ENCODE assay signal across 8 cellular contexts in the genomic region with DNA sequence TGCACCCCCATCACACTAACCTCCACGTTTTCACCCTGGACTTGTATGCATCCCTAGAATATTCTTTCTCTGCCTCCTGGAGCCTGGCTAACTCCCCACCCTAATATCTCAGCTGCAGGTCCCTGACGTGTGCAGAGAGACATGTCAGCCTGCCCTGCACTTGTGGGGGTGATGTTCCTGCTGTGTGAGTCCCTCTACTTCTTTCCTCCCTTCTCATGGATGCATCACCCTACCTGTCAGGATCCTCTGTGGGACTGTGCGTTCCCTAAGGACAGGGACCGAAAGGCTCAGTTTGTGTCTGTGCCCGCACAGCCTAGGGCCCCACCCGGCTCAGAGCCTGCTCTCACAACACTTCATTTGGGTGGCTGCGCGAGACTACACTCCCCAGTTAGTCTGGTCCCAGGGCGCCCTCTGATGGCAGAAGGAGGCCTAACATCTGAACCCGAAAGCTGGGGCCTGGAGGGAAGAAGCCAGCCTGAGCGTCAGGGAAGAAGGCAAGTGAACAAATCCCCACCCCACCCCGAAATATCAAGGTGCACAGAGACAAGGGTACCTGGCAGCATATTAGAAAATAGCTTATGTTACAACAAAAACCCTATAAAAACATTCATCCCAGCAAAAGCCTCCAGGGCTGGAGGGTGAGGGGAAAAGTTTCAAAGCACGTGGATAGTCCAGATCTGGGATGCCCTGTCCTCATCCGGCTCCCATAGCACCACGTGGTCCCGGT. TPM values are rescaled to one million over a fixed set of nuclear protein-coding genes. Genes with fewer than 3 reads are reported as not detected.
DNase-seq lines count a peak whose midpoint lies in the region; ATAC-seq lines count a peak whose summit lies in the region.

No MANE protein-coding gene starts in this region.

- peaks cover 15 to 67% (median 15%) of the 10 kb centered on the region in 3 donors for H3K36me3 Mint-ChIP-seq in CD8-positive, alpha-beta memory T cell
- peaks cover 59% of the 10 kb centered on the region for H3K36me3 Mint-ChIP-seq in T-helper 2 cell treated with Interferon-gamma antibody and Interleukin-4, amounts not matched to agents 5 μg/mL and 100 μg/mL, for 36 hours (ENCODE audit: low read depth)

- POLR2A ChIA-PET in CD8-positive, alpha-beta memory T cell (lab: Charles Lee), result interaction anchor here (0.5 to 10.4 kb wide), 10 partner anchors 9 to 98 kb away, joined by 3 to 287 read pairs (median 6); a partner anchor contains a TSS

- H3K4me3 Mint-ChIP-seq in CD8-positive, alpha-beta memory T cell, result peak overlapping the region; percentile 75 to 99 (median 91)
- H3K4me3 Mint-ChIP-seq in T-helper 2 cell treated with Interferon-gamma antibody and Interleukin-4, amounts not matched to agents 5 μg/mL and 100 μg/mL, for 36 hours, result peak overlapping the region; percentile 89

- 7 to 9% methylated on average over 16 of the region's 16 CpGs for WGBS in GM23248 (ENCODE audit: low coverage in 1 of 2, low lambda C conversion rate in 2 of 2, missing lambda C conversion rate in 2 of 2), 2 experiments
- WGBS in right cardiac atrium, result 12% methylated on average over 16 of the region's 16 CpGs

- H3K4me1 ChIP-seq in CD8-positive, alpha-beta memory T cell (ENCODE audit: insufficient read depth, low read length), result peaks cover 46% of the 10 kb centered on the region
- peaks cover 10% of the 10 kb centered on the region for H3K4me1 ChIP-seq in GM23248 (ENCODE audit: insufficient read depth)
- peaks cover 4% of the 10 kb centered on the region for H3K4me1 ChIP-seq in right cardiac atrium (ENCODE audit: control insufficient read depth, insufficient read depth, low read length)

- peak; percentile 85 to 94 (median 90) for DNase-seq in CD8-positive, alpha-beta memory T cell
- DNase-seq in GM23248 (peak; percentile 91), NCI-H1694 (lab: John Stamatoyannopoulos, UW) (peak; percentile 53), amniotic stem cell (lab: John Stamatoyannopoulos, UW) (peak; percentile 67), right cardiac atrium (peak; percentile 92 to 97 (median 95)), sciatic nerve (ENCODE audit: low spot score) (peak; percentile 96)
- peak; percentile 86 for DNase-seq in T-helper 2 cell treated with Interferon-gamma antibody and Interleukin-4, amounts not matched to agents 5 μg/mL and 100 μg/mL, for 36 hours (ENCODE audit: low spot score)

- H3K36me3 ChIP-seq in CD8-positive, alpha-beta memory T cell (ENCODE audit: insufficient read depth, low read length), result peaks cover 44% of the 10 kb centered on the region
- H3K36me3 ChIP-seq in GM23248 (ENCODE audit: low read depth), result no peaks in the 10 kb centered on the region

- H3K27ac Mint-ChIP-seq in CD8-positive, alpha-beta memory T cell, result peak overlapping the region; percentile 41 to 100 (median 95)
- H3K27ac Mint-ChIP-seq in T-helper 2 cell treated with Interferon-gamma antibody and Interleukin-4, amounts not matched to agents 5 μg/mL and 100 μg/mL, for 36 hours, result peak overlapping the region; percentile 96

- CTCF ChIA-PET in CD8-positive, alpha-beta memory T cell (lab: Charles Lee), result interaction anchor here (0.6 to 32.6 kb wide), 32 partner anchors 10 to 177 kb away, joined by 3 to 840 read pairs (median 6); a partner anchor contains a TSS

- H3K27me3 ChIP-seq in CD8-positive, alpha-beta memory T cell (ENCODE audit: insufficient read depth, low read length, poor library complexity, severe bottlenecking), result no peaks in the 10 kb centered on the region
- H3K27me3 ChIP-seq in GM23248 (replicated peaks; ENCODE audit: insufficient read depth) (no peaks in the 10 kb centered on the region), right cardiac atrium (ENCODE audit: control insufficient read depth, insufficient read depth) (no peaks in the 10 kb centered on the region)

- H3K27ac ChIP-seq in CD8-positive, alpha-beta memory T cell (ENCODE audit: low read depth, low read length), result no peak overlapping the region
- H3K27ac ChIP-seq in GM23248, result no peak overlapping the region
- no peak overlapping the region for H3K27ac ChIP-seq in right cardiac atrium (ENCODE audit: low read length)

- in situ Hi-C loops in GM23248 (cut with MboI), result no loop called here

- peak overlapping the region; percentile 85 for H2AFZ ChIP-seq in GM23248

- ATAC-seq in right cardiac atrium (peak; percentile 92 to 94), sciatic nerve (peak; percentile 93), GM18868 (IDR thresholded peaks at IDR 0.05; ENCODE audit: unreplicated experiment) (no peak)

- intact Hi-C loops in right cardiac atrium (cut with DNase I), result loop anchor here (2.0 to 10.0 kb wide), 7 partner anchors 44 to 219 kb away; a partner anchor contains a TSS
- intact Hi-C loops in sciatic nerve (cut with DNase I), result no loop called here

- H3K4me1 Mint-ChIP-seq in CD8-positive, alpha-beta memory T cell, result peaks cover 47 to 63% (median 53%) of the 10 kb centered on the region in 3 donors
- H3K4me1 Mint-ChIP-seq in T-helper 2 cell treated with Interferon-gamma antibody and Interleukin-4, amounts not matched to agents 5 μg/mL and 100 μg/mL, for 36 hours (ENCODE audit: low read depth), result peaks cover 32% of the 10 kb centered on the region

- H3K9me3 Mint-ChIP-seq in CD8-positive, alpha-beta memory T cell, result no peaks in the 10 kb centered on the region
- H3K9me3 Mint-ChIP-seq in T-helper 2 cell treated with Interferon-gamma antibody and Interleukin-4, amounts not matched to agents 5 μg/mL and 100 μg/mL, for 36 hours, result no peaks in the 10 kb centered on the region

- H3K9me3 ChIP-seq in CD8-positive, alpha-beta memory T cell (ENCODE audit: low read length), result no peaks in the 10 kb centered on the region
- H3K9me3 ChIP-seq in GM23248 (ENCODE audit: low read depth), result no peaks in the 10 kb centered on the region
- no peaks in the 10 kb centered on the region for H3K9me3 ChIP-seq in right cardiac atrium (ENCODE audit: control insufficient read depth, low read length)

- no peaks in the 10 kb centered on the region for H4K20me1 ChIP-seq in GM23248 (ENCODE audit: insufficient read depth)

- H3K79me2 ChIP-seq in GM23248 (ENCODE audit: insufficient read depth), result no peaks in the 10 kb centered on the region

- H3K4me2 ChIP-seq in GM23248 (ENCODE audit: unreplicated experiment), result peak overlapping the region; percentile 33

- H3K4me3 ChIP-seq in CD8-positive, alpha-beta memory T cell (ENCODE audit: low read length), result peak overlapping the region; percentile 93
- H3K4me3 ChIP-seq in GM23248 (no peak overlapping the region), right cardiac atrium (ENCODE audit: low read length) (no peak overlapping the region)

- no peaks in the 10 kb centered on the region for H3K9me2 ChIP-seq in GM23248 (ENCODE audit: insufficient read depth)

- no peaks in the 10 kb centered on the region for H3F3A ChIP-seq in GM23248 (ENCODE audit: insufficient read depth)

- peaks cover 0 to 2% of the 10 kb centered on the region in 2 donors for H3K27me3 Mint-ChIP-seq in CD8-positive, alpha-beta memory T cell
- no peaks in the 10 kb centered on the region for H3K27me3 Mint-ChIP-seq in T-helper 2 cell treated with Interferon-gamma antibody and Interleukin-4, amounts not matched to agents 5 μg/mL and 100 μg/mL, for 36 hours (ENCODE audit: low read depth)

- peak overlapping the region; percentile 61 for H3K9ac ChIP-seq in GM23248

RNA-seq across cellular contexts. Expression of a gene that starts 3.7 kb away (rescaled TPM):
- 100 to 1,000 TPM; 355 to 388 TPM for total RNA-seq in CD8-positive, alpha-beta memory T cell
- 7,622 TPM for polyA plus RNA-seq in CD8-positive, alpha-beta memory T cell
- total RNA-seq in GM23248 (2014; rRNA removed; shearing (Covaris generic)), result not detected in 2 replicates
- not detected in 2 replicates for polyA plus RNA-seq in GM23248 (2016; fragmentation: Nextera tagmentation; extraction: Ambion mirVana)
- total RNA-seq in right cardiac atrium, result 1 to 10 TPM; 1.8 to 5.7 (median 4.1) TPM
- 4.5 TPM for polyA plus RNA-seq in right cardiac atrium
- total RNA-seq in sciatic nerve, result 13.2 TPM

RNA-seq across cellular contexts. Expression of a gene that starts 15.0 kb away (rescaled TPM):
- 10 to 100 TPM; 35.2 to 35.8 TPM for total RNA-seq in CD8-positive, alpha-beta memory T cell
- 14.3 TPM for polyA plus RNA-seq in CD8-positive, alpha-beta memory T cell
- 4.8 and 5.8 TPM in 2 replicates for total RNA-seq in GM23248 (2014; rRNA removed; shearing (Covaris generic))
- polyA plus RNA-seq in GM23248 (2016; fragmentation: Nextera tagmentation; extraction: Ambion mirVana), result 11.1 and 12.7 TPM in 2 replicates
- 10 to 100 TPM; 13.7 to 18.5 (median 16.0) TPM for total RNA-seq in right cardiac atrium
- polyA plus RNA-seq in right cardiac atrium, result 13.3 TPM
- 23.1 TPM for total RNA-seq in sciatic nerve

RNA-seq across cellular contexts. Expression of a gene that starts 32.5 kb away (rescaled TPM):
- 1 to 10 TPM in 1 of 2 experiments, under 1 TPM in 1; 0.85 to 1.3 TPM for total RNA-seq in CD8-positive, alpha-beta memory T cell
- polyA plus RNA-seq in CD8-positive, alpha-beta memory T cell, result 1.9 TPM
- not detected in 2 replicates for total RNA-seq in GM23248 (2014; rRNA removed; shearing (Covaris generic))
- polyA plus RNA-seq in GM23248 (2016; fragmentation: Nextera tagmentation; extraction: Ambion mirVana) (not detected in 2 replicates), right cardiac atrium (not detected)
- total RNA-seq in right cardiac atrium (not detected), sciatic nerve (not detected)

RNA-seq across cellular contexts. Expression of a gene that starts 41.6 kb away (rescaled TPM):
- 100 to 1,000 TPM; 447 to 472 TPM for total RNA-seq in CD8-positive, alpha-beta memory T cell
- 1,786 TPM for polyA plus RNA-seq in CD8-positive, alpha-beta memory T cell
- total RNA-seq in GM23248 (2014; rRNA removed; shearing (Covaris generic)), result 212 and 240 TPM in 2 replicates
- polyA plus RNA-seq in GM23248 (2016; fragmentation: Nextera tagmentation; extraction: Ambion mirVana), result 2,795 and 2,825 TPM in 2 replicates
- 10 to 100 TPM; 28.9 to 71.3 (median 51.1) TPM for total RNA-seq in right cardiac atrium
- 41.9 TPM for polyA plus RNA-seq in right cardiac atrium
- total RNA-seq in sciatic nerve, result 106 TPM

RNA-seq across cellular contexts. Expression of a gene that starts 51.1 kb away (rescaled TPM):
- total RNA-seq in CD8-positive, alpha-beta memory T cell, result 1 to 10 TPM; 2.4 to 2.7 TPM
- 205 TPM for polyA plus RNA-seq in CD8-positive, alpha-beta memory T cell
- total RNA-seq in GM23248 (2014; rRNA removed; shearing (Covaris generic)), result not detected in 2 replicates
- polyA plus RNA-seq in GM23248 (2016; fragmentation: Nextera tagmentation; extraction: Ambion mirVana) (not detected in 2 replicates), right cardiac atrium (not detected)
- total RNA-seq in right cardiac atrium (under 1 TPM in 1 of 4 donors, not detected in 3; 0.23 TPM), sciatic nerve (0.31 TPM)

Comparison
In these comparisons a context has a peak if more than half of its experiments do, and no peak if none do; other contexts are left out.
1. RNA of a gene that starts 3.7 kb away (total RNA-seq): 355 to 388 TPM in CD8-positive, alpha-beta memory T cell; 13.2 TPM in sciatic nerve (single experiment), 1.8 to 5.7 TPM in right cardiac atrium and not detected in GM23248; every median in the first group is over 10 times any median in the second.
2. Peak in every context shown above with its lines, with median percentiles within 50 percentile points of each other: DNase-seq.